ENCODE assay signal across 32 cellular contexts in the genomic region with DNA sequence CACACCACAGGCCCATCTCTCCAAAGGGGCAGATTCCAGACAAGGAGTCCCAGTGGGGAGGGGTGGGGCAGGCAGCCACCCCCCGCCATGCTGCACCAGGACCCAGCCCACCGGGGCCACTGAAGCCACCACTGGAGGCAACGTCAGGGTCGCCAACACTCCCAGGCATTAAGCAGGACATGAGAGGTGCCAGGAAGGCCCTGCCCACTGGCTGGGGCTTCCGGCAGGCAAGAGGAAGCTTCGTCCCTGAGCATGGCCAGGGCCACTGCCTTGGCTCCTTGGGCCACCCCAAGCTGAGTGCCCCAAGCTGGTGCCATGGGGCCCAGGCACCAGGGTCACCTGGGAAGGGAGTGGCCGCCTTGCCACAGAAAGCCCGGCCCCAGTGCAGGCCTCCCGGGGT. TPM values are rescaled to one million over a fixed set of nuclear protein-coding genes. Genes with fewer than 3 reads are reported as not detected.
"Had no signal": no experiment of that assay in that cellular context is flagged by ENCODE, and none has a peak within 500 bp of the region (broad histone marks: within the 10 kb centered on the region; RNA-seq: fewer than 3 reads in every experiment).

No MANE protein-coding gene starts in this region.

- DNase-seq: activated CD4-positive, alpha-beta memory T cell treated with anti-CD3 and anti-CD28 coated beads for 36 hours; activated CD4-positive, alpha-beta T cell treated with anti-CD3 and anti-CD28 coated beads for 36 hours; activated CD4-positive, alpha-beta T cell treated with anti-CD3 and anti-CD28 coated beads, Interleukin-2, amount 10 ng/mL, durations not matched to agents 24 days and 14 days; activated CD4-positive, CD25-positive, alpha-beta regulatory T cell; activated CD4-positive, CD25-positive, alpha-beta regulatory T cell treated with anti-CD3 and anti-CD28 coated beads, Interleukin-2, amount 50 U/mL, for 72 hours; activated CD8-positive, alpha-beta memory T cell treated with anti-CD3 and anti-CD28 coated beads, Interleukin-2, amount 10 ng/mL, durations not matched to agents 7 days and 5 days; activated CD8-positive, alpha-beta memory T cell treated with anti-CD3 and anti-CD28 coated beads, Interleukin-2, amount 50 U/mL, for 4 hours; activated CD8-positive, alpha-beta T cell treated with anti-CD3 and anti-CD28 coated beads, Interleukin-2, amount 10 ng/mL, durations not matched to agents 7 days and 5 days; activated gamma-delta T cell; activated naive CD4-positive, alpha-beta T cell; activated naive CD4-positive, alpha-beta T cell treated with anti-CD3 and anti-CD28 coated beads, Interleukin-2, amount 10 ng/mL, durations not matched to agents 7 days and 5 days; activated naive CD8-positive, alpha-beta T cell treated with anti-CD3 and anti-CD28 coated beads, Interleukin-2, amount 10 ng/mL, durations not matched to agents 7 days and 5 days; activated T-cell treated with anti-CD3 and anti-CD28 coated beads, Interleukin-2, amount 50 U/mL, for 1 hour; activated T-cell treated with anti-CD3 and anti-CD28 coated beads, Interleukin-2, amount 50 U/mL, for 48 hours; brain microvascular endothelial cell; cortex of kidney; effector memory CD4-positive, alpha-beta T cell; endodermal cell; foreskin keratinocyte; gastrocnemius medialis; glutamatergic neuron; T-helper 2 cell had no signal

- H3K4me3 ChIP-seq: gastrocnemius medialis had no signal

- ATAC-seq: activated CD4-positive, alpha-beta T cell treated with anti-CD3 and anti-CD28 coated beads for 36 hours; activated CD8-positive, alpha-beta memory T cell treated with anti-CD3 and anti-CD28 coated beads, Interleukin-2, amount 10 ng/mL, durations not matched to agents 7 days and 5 days; activated CD8-positive, alpha-beta T cell treated with anti-CD3 and anti-CD28 coated beads, Interleukin-2, amount 10 ng/mL, durations not matched to agents 7 days and 5 days; foreskin keratinocyte; gastrocnemius medialis had no signal

- H3K4me1 ChIP-seq: foreskin keratinocyte, gastrocnemius medialis had no signal

- H3K27ac ChIP-seq: brain microvascular endothelial cell, foreskin keratinocyte, gastrocnemius medialis had no signal

- H3K9me3 ChIP-seq: gastrocnemius medialis had no signal

- H3K36me3 ChIP-seq: brain microvascular endothelial cell, gastrocnemius medialis had no signal

RNA-seq across cellular contexts. Expression of a gene that starts 17.5 kb away (rescaled TPM):
- total RNA-seq: activated CD4-positive, alpha-beta memory T cell treated with anti-CD3 and anti-CD28 coated beads for 36 hours; activated CD4-positive, alpha-beta T cell treated with anti-CD3 and anti-CD28 coated beads for 36 hours; activated CD4-positive, alpha-beta T cell treated with anti-CD3 and anti-CD28 coated beads, Interleukin-2, amount 10 ng/mL, durations not matched to agents 24 days and 14 days; activated CD8-positive, alpha-beta memory T cell treated with anti-CD3 and anti-CD28 coated beads for 36 hours; activated CD8-positive, alpha-beta memory T cell treated with anti-CD3 and anti-CD28 coated beads, Interleukin-2, amount 10 ng/mL, durations not matched to agents 7 days and 5 days; activated CD8-positive, alpha-beta T cell treated with anti-CD3 and anti-CD28 coated beads, Interleukin-2, amount 10 ng/mL, durations not matched to agents 7 days and 5 days; activated naive CD4-positive, alpha-beta T cell treated with anti-CD3 and anti-CD28 coated beads, Interleukin-2, amount 50 U/mL, for 72 hours; activated naive CD8-positive, alpha-beta T cell treated with anti-CD3 and anti-CD28 coated beads, Interleukin-2, amount 10 ng/mL, durations not matched to agents 7 days and 5 days; activated T-helper 1 cell treated with anti-CD3 and anti-CD28 coated beads, Interleukin-12 subunit alpha, Interleukin-12 subunit beta, Interleukin-2, Interleukin-4 antibody, amounts not matched to agents 30 ng/mL and 10 ng/mL and 1 ng/mL, durations not matched to agents 14 hours and 24 hours and 36 hours; astrocyte; bronchial epithelial cell; chondrocyte; dermis microvascular lymphatic vessel endothelial cell; epithelial cell of proximal tubule; esophagus mucosa; foreskin keratinocyte; T-helper 1 cell treated with Interleukin-12 subunit alpha and Interleukin-12 subunit beta and Interleukin-4 antibody, amounts not matched to agents 30 ng/mL and 1 ng/mL, for 36 hours had no signal

RNA-seq across cellular contexts. Expression of a gene that starts 20.2 kb away (rescaled TPM):
- total RNA-seq: activated CD4-positive, alpha-beta memory T cell treated with anti-CD3 and anti-CD28 coated beads for 36 hours; activated CD4-positive, alpha-beta T cell treated with anti-CD3 and anti-CD28 coated beads for 36 hours; activated CD4-positive, alpha-beta T cell treated with anti-CD3 and anti-CD28 coated beads, Interleukin-2, amount 10 ng/mL, durations not matched to agents 24 days and 14 days; activated CD8-positive, alpha-beta memory T cell treated with anti-CD3 and anti-CD28 coated beads for 36 hours; activated CD8-positive, alpha-beta memory T cell treated with anti-CD3 and anti-CD28 coated beads, Interleukin-2, amount 10 ng/mL, durations not matched to agents 7 days and 5 days; activated CD8-positive, alpha-beta T cell treated with anti-CD3 and anti-CD28 coated beads, Interleukin-2, amount 10 ng/mL, durations not matched to agents 7 days and 5 days; activated naive CD4-positive, alpha-beta T cell treated with anti-CD3 and anti-CD28 coated beads, Interleukin-2, amount 50 U/mL, for 72 hours; activated naive CD8-positive, alpha-beta T cell treated with anti-CD3 and anti-CD28 coated beads, Interleukin-2, amount 10 ng/mL, durations not matched to agents 7 days and 5 days; activated T-helper 1 cell treated with anti-CD3 and anti-CD28 coated beads, Interleukin-12 subunit alpha, Interleukin-12 subunit beta, Interleukin-2, Interleukin-4 antibody, amounts not matched to agents 30 ng/mL and 10 ng/mL and 1 ng/mL, durations not matched to agents 14 hours and 24 hours and 36 hours; astrocyte; bronchial epithelial cell; chondrocyte; endodermal cell; epithelial cell of proximal tubule; esophagus mucosa; foreskin keratinocyte; gastrocnemius medialis; T-helper 1 cell treated with Interleukin-12 subunit alpha and Interleukin-12 subunit beta and Interleukin-4 antibody, amounts not matched to agents 30 ng/mL and 1 ng/mL, for 36 hours had no signal

RNA-seq across cellular contexts. Expression of a gene that starts 56.4 kb away (rescaled TPM):
- total RNA-seq: activated CD4-positive, alpha-beta memory T cell treated with anti-CD3 and anti-CD28 coated beads for 36 hours; activated CD4-positive, alpha-beta T cell treated with anti-CD3 and anti-CD28 coated beads for 36 hours; activated CD4-positive, alpha-beta T cell treated with anti-CD3 and anti-CD28 coated beads, Interleukin-2, amount 10 ng/mL, durations not matched to agents 24 days and 14 days; activated CD8-positive, alpha-beta memory T cell treated with anti-CD3 and anti-CD28 coated beads for 36 hours; activated CD8-positive, alpha-beta memory T cell treated with anti-CD3 and anti-CD28 coated beads, Interleukin-2, amount 10 ng/mL, durations not matched to agents 7 days and 5 days; activated CD8-positive, alpha-beta T cell treated with anti-CD3 and anti-CD28 coated beads, Interleukin-2, amount 10 ng/mL, durations not matched to agents 7 days and 5 days; activated naive CD4-positive, alpha-beta T cell treated with anti-CD3 and anti-CD28 coated beads, Interleukin-2, amount 50 U/mL, for 72 hours; activated naive CD8-positive, alpha-beta T cell treated with anti-CD3 and anti-CD28 coated beads, Interleukin-2, amount 10 ng/mL, durations not matched to agents 7 days and 5 days; activated T-helper 1 cell treated with anti-CD3 and anti-CD28 coated beads, Interleukin-12 subunit alpha, Interleukin-12 subunit beta, Interleukin-2, Interleukin-4 antibody, amounts not matched to agents 30 ng/mL and 10 ng/mL and 1 ng/mL, durations not matched to agents 14 hours and 24 hours and 36 hours; bronchial epithelial cell; dermis microvascular lymphatic vessel endothelial cell; epithelial cell of proximal tubule; esophagus mucosa; foreskin keratinocyte; gastrocnemius medialis; T-helper 1 cell treated with Interleukin-12 subunit alpha and Interleukin-12 subunit beta and Interleukin-4 antibody, amounts not matched to agents 30 ng/mL and 1 ng/mL, for 36 hours had no signal
